In genomic region chr18:76487076-76487475, GRCh38 we compare ENCODE assay signal across 23 cellular contexts. TPM values are rescaled to one million over a fixed set of nuclear protein-coding genes. Genes with fewer than 3 reads are reported as not detected.
DNase-seq lines count a peak whose midpoint lies in the region; ATAC-seq and TF ChIP-seq lines count a peak whose summit lies in the region.
"Had no signal": no experiment of that assay in that cellular context is flagged by ENCODE, and none has a peak within 500 bp of the region (broad histone marks: within the 10 kb centered on the region; RNA-seq: fewer than 3 reads in every experiment).

No MANE protein-coding gene starts in this region.

- H3K4me2 ChIP-seq in SK-N-SH (no peak overlapping the region), hepatocyte (peak overlapping the region; percentile 83)

- no peak for TF ChIP-seq POLR2A in vagina (IDR thresholded peaks at IDR 0.05)

- H3K27me3 ChIP-seq in SK-N-SH (ENCODE audit: insufficient read depth) (no peaks in the 10 kb centered on the region; the same call in 1 of the 2 replicates), SJCRH30 (no peaks in the 10 kb centered on the region), hepatocyte (no peaks in the 10 kb centered on the region), vagina (no peaks in the 10 kb centered on the region)
- H3K27me3 ChIP-seq: foreskin keratinocyte had no signal

- H3K36me3 ChIP-seq in SK-N-SH (replicated peaks in 1 of 2; ENCODE audit: control insufficient read depth in 1 of 2, insufficient read depth in 2 of 2, low read length in 1 of 2) (no peaks in the 10 kb centered on the region), SJCRH30 (no peaks in the 10 kb centered on the region), hepatocyte (replicated peaks; ENCODE audit: insufficient read depth, low read depth) (no peaks in the 10 kb centered on the region), vagina (no peaks in the 10 kb centered on the region)
- H3K36me3 ChIP-seq: tibial artery had no signal

- H3K27ac ChIP-seq in SK-N-SH (ENCODE audit: low read depth in 2 of 2, low read length in 1 of 2) = peak overlapping the region in 1 of 2 experiments; percentile 39; a peak in 2 of 4 replicates
- peak overlapping the region; percentile 66 for H3K27ac ChIP-seq in SJCRH30
- peak overlapping the region; percentile 16 for H3K27ac ChIP-seq in hepatocyte
- H3K27ac ChIP-seq in vagina = peak overlapping the region; percentile 97
- H3K27ac ChIP-seq: foreskin keratinocyte, HL-60, tibial artery had no signal

- H3K79me2 ChIP-seq in SK-N-SH (ENCODE audit: insufficient read depth) = peaks cover 31% of the 10 kb centered on the region
- peaks cover 93% of the 10 kb centered on the region for H3K79me2 ChIP-seq in hepatocyte

- no peaks in the 10 kb centered on the region for H3K9me2 ChIP-seq in SK-N-SH
- no peaks in the 10 kb centered on the region for H3K9me2 ChIP-seq in hepatocyte (replicated peaks; ENCODE audit: insufficient read depth)

- POLR2A ChIA-PET in SK-N-SH (lab: Yijun Ruan, JAX) = no interaction called here

- no peak for TF ChIP-seq EP300 in SK-N-SH (IDR thresholded peaks at IDR 0.05; ENCODE audit: borderline replicate concordance in 1 of 2, low read depth in 1 of 2, low read length in 1 of 2)

- TF ChIP-seq RAD21 in SK-N-SH (IDR thresholded peaks at IDR 0.05; ENCODE audit: low read length) = no peak

- no peak overlapping the region for H3K9ac ChIP-seq in SK-N-SH

- H2AFZ ChIP-seq in SK-N-SH (ENCODE audit: low read depth) (no peak overlapping the region), hepatocyte (no peak overlapping the region)

- DNase-seq in SK-N-SH = no peak
- peak; percentile 43 to 62 for DNase-seq in SJCRH30
- DNase-seq in hepatocyte (ENCODE audit: low spot score) = no peak
- DNase-seq in vagina (ENCODE audit: extremely low spot score in 2 of 2) = no peak
- no peak for DNase-seq in iPS-NIHi11 (ENCODE audit: low spot score)
- no peak for DNase-seq in GDM1 (lab: John Stamatoyannopoulos, UW)
- no peak for DNase-seq in amygdala (lab: John Stamatoyannopoulos, UW)
- DNase-seq: ACHN; activated CD4-positive, alpha-beta T cell treated with anti-CD3 and anti-CD28 coated beads, Interleukin-2, amount 50 U/mL, for 4 hours; activated naive CD4-positive, alpha-beta T cell treated with anti-CD3 and anti-CD28 coated beads, Interleukin-2, amount 10 ng/mL, durations not matched to agents 7 days and 5 days; activated T-cell treated with anti-CD3 and anti-CD28 coated beads for 4 hours; CD4-positive, CD25-positive, alpha-beta regulatory T cell; DMS53; foreskin keratinocyte; HCEC 1CT; left cardiac atrium; NCI-H1092; NCI-H2107; RPMI8226; stimulated activated naive CD4-positive, alpha-beta T cell had no signal

- no peak for TF ChIP-seq CTCF in SK-N-SH (IDR thresholded peaks at IDR 0.05)
- TF ChIP-seq CTCF in hepatocyte (IDR thresholded peaks at IDR 0.05; ENCODE audit: poor library complexity) = no peak
- TF ChIP-seq CTCF in vagina (IDR thresholded peaks at IDR 0.05) = no peak

- no peak for ATAC-seq in SK-N-SH treated with all-trans-retinoic acid at 6 μM for 48 hours
- ATAC-seq: foreskin keratinocyte, left cardiac atrium had no signal

- H4K20me1 ChIP-seq in SK-N-SH (ENCODE audit: insufficient read depth) (peaks cover 6% of the 10 kb centered on the region; the same call in 1 of the 2 replicates), hepatocyte (ENCODE audit: insufficient read depth, poor library complexity, severe bottlenecking) (peaks cover 83% of the 10 kb centered on the region)

- no peaks in the 10 kb centered on the region for H3F3A ChIP-seq in SK-N-SH (replicated peaks; ENCODE audit: insufficient read depth)

- H3K4me3 ChIP-seq in SK-N-SH (ENCODE audit: low read depth in 2 of 2, low read length in 1 of 2) (no peak overlapping the region), SJCRH30 (peak overlapping the region; percentile 54), hepatocyte (no peak overlapping the region), vagina (no peak overlapping the region)
- H3K4me3 ChIP-seq: tibial artery had no signal

- intact Hi-C loops in vagina (cut with DNase I) = no loop called here

- CTCF ChIA-PET in SK-N-SH (lab: Yijun Ruan, JAX) = interaction anchor here (1.5 to 1.9 kb wide), 2 partner anchors 37 to 89 kb away, joined by 5 to 10 read pairs; no protein-coding TSS in a partner anchor

- WGBS in SK-N-SH (ENCODE audit: low lambda C conversion rate) = 33% methylated on average over 5 of the region's 5 CpGs
- WGBS in hepatocyte (ENCODE audit: low lambda C conversion rate, missing lambda C conversion rate) = 60% methylated on average over 5 of the region's 5 CpGs

- H3K9me3 ChIP-seq in SK-N-SH = no peaks in the 10 kb centered on the region
- H3K9me3 ChIP-seq in SJCRH30 (replicated peaks) = no peaks in the 10 kb centered on the region
- H3K9me3 ChIP-seq in hepatocyte (ENCODE audit: low read depth) = no peaks in the 10 kb centered on the region
- no peaks in the 10 kb centered on the region for H3K9me3 ChIP-seq in vagina
- H3K9me3 ChIP-seq: tibial artery had no signal

- H3K4me1 ChIP-seq in SK-N-SH (ENCODE audit: control insufficient read depth in 1 of 2, insufficient read depth in 2 of 2, low read depth in 1 of 2, low read length in 1 of 2) (peaks cover 15 to 23% of the 10 kb centered on the region in 2 experiments; a peak in 3 of 4 replicates), SJCRH30 (peaks cover 6% of the 10 kb centered on the region; the same call in 1 of the 2 replicates), hepatocyte (ENCODE audit: insufficient read depth) (peaks cover 46% of the 10 kb centered on the region), vagina (peaks cover 48% of the 10 kb centered on the region)

TF ChIP-seq in SK-N-SH, 30 proteins besides CTCF, POLR2A, EP300 and RAD21 (continues in another document):
- TF ChIP-seq USF1 (IDR thresholded peaks at IDR 0.05; ENCODE audit: borderline replicate concordance, low read depth) = peak; percentile 13; the same call in 1 of the 2 replicates
- no peak for TF ChIP-seq SIN3A (IDR thresholded peaks at IDR 0.05; ENCODE audit: borderline replicate concordance, low read depth, low read length)
- no peak for TF ChIP-seq USF2 (IDR thresholded peaks at IDR 0.05; ENCODE audit: borderline replicate concordance, low read depth, low read length)
- no peak for TF ChIP-seq TAF1 (IDR thresholded peaks at IDR 0.05; ENCODE audit: borderline replicate concordance, low read depth, low read length)
- no peak for TF ChIP-seq FOXJ3 (CRISPR knock-in tag; IDR thresholded peaks at IDR 0.05)

TF ChIP-seq in SK-N-SH treated with all-trans-retinoic acid at 6 μM for 48 hours, 23 proteins besides CTCF, POLR2A, EP300 and RAD21 (continues in another document):
- TF ChIP-seq ISL1 (CRISPR knock-in tag; IDR thresholded peaks at IDR 0.05) (no peak), ZC3H10 (CRISPR knock-in tag; IDR thresholded peaks at IDR 0.05) (no peak), POU6F1 (CRISPR knock-in tag; IDR thresholded peaks at IDR 0.05; ENCODE audit: borderline replicate concordance, low read depth) (no peak), OSR1 (CRISPR knock-in tag; IDR thresholded peaks at IDR 0.05) (no peak), TSHZ2 (CRISPR knock-in tag; IDR thresholded peaks at IDR 0.05) (no peak), ESRRG (CRISPR knock-in tag; IDR thresholded peaks at IDR 0.05) (no peak), TCF4 (CRISPR knock-in tag; IDR thresholded peaks at IDR 0.05; ENCODE audit: borderline replicate concordance) (no peak), CSDC2 (CRISPR knock-in tag; IDR thresholded peaks at IDR 0.05) (no peak), SNAI2 (CRISPR knock-in tag; IDR thresholded peaks at IDR 0.05) (no peak), TOX (CRISPR knock-in tag; IDR thresholded peaks at IDR 0.05; ENCODE audit: borderline replicate concordance) (no peak), PPARA (CRISPR knock-in tag; IDR thresholded peaks at IDR 0.05; ENCODE audit: borderline replicate concordance) (no peak), ZNF565 (CRISPR knock-in tag; conservative IDR thresholded peaks at IDR 0.05; ENCODE audit: low read depth) (no peak)

RNA-seq across cellular contexts. Expression of gene ZNF516, which starts 8.0 kb away (rescaled TPM):
- polyA plus RNA-seq in SK-N-SH (2012; rRNA removed) = 3.4 and 4.4 TPM in 2 replicates
- 2.8 and 2.9 TPM in 2 replicates for polyA plus RNA-seq in SK-N-SH (2012; cell fraction: cytosol; rRNA removed)
- 10.3 and 10.8 TPM in 2 replicates for polyA plus RNA-seq in SK-N-SH (2012; cell fraction: nucleus; rRNA removed)
- total RNA-seq in SJCRH30 (2014; rRNA removed; shearing (Covaris generic)) = 6.3 and 8.2 TPM in 2 replicates
- 19.8 and 29.2 TPM in 2 replicates for total RNA-seq in hepatocyte
- 18.2 and 22.7 TPM in 2 replicates for polyA plus RNA-seq in hepatocyte
- total RNA-seq in vagina = 46.4 TPM

Comparison
In these comparisons a context has a peak if more than half of its experiments do, and no peak if none do; other contexts are left out.
1. DNase-seq: peak in SJCRH30 (2 of 2); none in SK-N-SH (single experiment), hepatocyte (single experiment), vagina (0 of 2), iPS-NIHi11 (single experiment), GDM1 (single experiment) and amygdala (0 of 56).